8 cellular contexts compared by ENCODE assay signal in genomic region chr10:121900443-121901174, GRCh38. TPM values are rescaled to one million over a fixed set of nuclear protein-coding genes. Genes with fewer than 3 reads are reported as not detected.
DNase-seq lines count a peak whose midpoint lies in the region; ATAC-seq and TF ChIP-seq lines count a peak whose summit lies in the region.

No MANE protein-coding gene starts in this region.

- no peak overlapping the region; the same call in 1 of the 2 replicates for H3K27ac ChIP-seq in C4-2B
- H3K27ac ChIP-seq in body of pancreas = peak overlapping the region; percentile 20 to 60 (median 53)
- H3K27ac ChIP-seq in stomach = no peak overlapping the region

- intact Hi-C loops in body of pancreas (cut with DNase I) (no loop called here), stomach (cut with DNase I; ENCODE audit: low total_unique reads) (no loop called here)

- peak; percentile 83 for ATAC-seq in GM18519 (IDR thresholded peaks at IDR 0.05; ENCODE audit: low FRiP score, unreplicated experiment)
- peak; percentile 94 for ATAC-seq in HG03432 (IDR thresholded peaks at IDR 0.05; ENCODE audit: unreplicated experiment)
- peak; percentile 83 for ATAC-seq in body of pancreas
- no peak for ATAC-seq in HG03039 (IDR thresholded peaks at IDR 0.05; ENCODE audit: unreplicated experiment)

- TF ChIP-seq POLR2A in body of pancreas (IDR thresholded peaks at IDR 0.05) = no peak
- TF ChIP-seq POLR2A in stomach (IDR thresholded peaks at IDR 0.05) = no peak

- H3K4me1 ChIP-seq in body of pancreas (peaks cover 19% of the 10 kb centered on the region), stomach (peaks cover 0 to 7% (median 0%) of the 10 kb centered on the region in 4 donors)

- H3K9me3 ChIP-seq in body of pancreas (peaks cover 0 to 4% (median 0%) of the 10 kb centered on the region in 3 donors), stomach (no peaks in the 10 kb centered on the region)

- TF ChIP-seq CTCF in C4-2B (conservative IDR thresholded peaks at IDR 0.05) (peak; percentile 88), body of pancreas (IDR thresholded peaks at IDR 0.05) (peak; percentile 55 to 75 (median 71)), stomach (IDR thresholded peaks at IDR 0.05) (peak in 5 of 7 experiments; percentile 23 to 61 (median 51))

- DNase-seq in NCI-H510A (lab: John Stamatoyannopoulos, UW) = peak; percentile 28
- peak in 3 of 4 donors; percentile 21 to 41 (median 31) for DNase-seq in body of pancreas
- peak; percentile 86 for DNase-seq in inferior parietal cortex (ENCODE audit: extremely low spot score)
- DNase-seq in stomach = no peak

- H3K4me3 ChIP-seq in body of pancreas = no peak overlapping the region
- H3K4me3 ChIP-seq in stomach = no peak overlapping the region

- no peaks in the 10 kb centered on the region for H3K36me3 ChIP-seq in body of pancreas (replicated peaks in 1 of 2; ENCODE audit: insufficient read depth in 1 of 2, low read depth in 2 of 2)
- H3K36me3 ChIP-seq in stomach = peaks cover 7 to 75% (median 70%) of the 10 kb centered on the region in 4 donors

- 36 to 38% methylated on average over 10 of the region's 10 CpGs for WGBS in body of pancreas, 2 donors
- 42 to 46% (median 43%) methylated on average over 10 of the region's 10 CpGs for WGBS in stomach, 5 donors

- TF ChIP-seq EP300 in stomach (IDR thresholded peaks at IDR 0.05) = no peak

- H3K27me3 ChIP-seq in body of pancreas (no peaks in the 10 kb centered on the region), stomach (no peaks in the 10 kb centered on the region)

RNA-seq across cellular contexts. Expression of gene ATE1, which starts 27.2 kb away (rescaled TPM):
- total RNA-seq in body of pancreas (10 to 100 TPM; 15.0 to 19.8 TPM), stomach (10 to 100 TPM in 3 of 5 donors, 1 to 10 TPM in 2; 8.8 to 47.4 (median 17.0) TPM)
- 1 to 10 TPM; 4.9 to 9.2 (median 6.9) TPM for polyA plus RNA-seq in stomach

Comparison
In these comparisons a context has a peak if more than half of its experiments do, and no peak if none do; other contexts are left out.
1. H3K27ac ChIP-seq: peak in body of pancreas (4 of 4); none in C4-2B (single experiment) and stomach (0 of 5).
2. Peak in every context shown above with its lines, with median percentiles within 50 percentile points of each other: CTCF ChIP-seq.